ENCODE assay signal across 9 cellular contexts in the genomic region with DNA sequence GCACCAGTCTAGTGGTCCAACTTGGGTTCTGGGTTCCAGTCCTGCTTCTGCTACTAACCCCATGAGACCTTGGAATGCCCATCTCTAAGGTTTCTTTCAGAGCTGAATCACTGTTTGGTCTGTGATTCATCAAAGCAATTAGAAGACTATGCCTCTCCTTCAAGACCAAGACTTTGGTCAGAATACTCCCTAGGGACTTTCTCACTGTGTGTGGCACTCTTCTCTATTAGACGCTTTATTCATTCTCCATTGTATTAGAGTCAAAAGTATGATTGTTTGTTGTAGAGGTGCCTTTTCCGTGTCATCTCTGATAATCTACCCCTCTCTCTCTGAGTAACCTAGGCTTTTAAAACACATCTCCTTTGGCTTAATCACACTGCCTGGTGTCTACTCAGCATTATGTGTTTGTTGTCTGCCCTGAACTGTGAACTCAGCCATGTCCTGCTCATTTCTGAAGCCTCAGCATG.
DNase-seq lines count a peak whose midpoint lies in the region; ATAC-seq and TF ChIP-seq lines count a peak whose summit lies in the region.
"Had no signal": no experiment of that assay in that cellular context is flagged by ENCODE, and none has a peak within 500 bp of the region (broad histone marks: within the 10 kb centered on the region; RNA-seq: fewer than 3 reads in every experiment).

No MANE protein-coding gene starts in this region.

- WGBS in ovary, 3 donors = 90 to 97% (median 97%) methylated on average over 2 of the region's 2 CpGs

- H3K79me2 ChIP-seq in SU-DHL-6 (ENCODE audit: insufficient read depth, low read length) = peaks cover 8% of the 10 kb centered on the region; the same call in 1 of the 2 replicates

- peaks cover 35% of the 10 kb centered on the region for H3K4me1 Mint-ChIP-seq in activated T-cell treated with anti-CD3 and anti-CD28 coated beads, Interleukin-2, amount 50 U/mL, for 72 hours (ENCODE audit: low read depth)

- H3K9ac ChIP-seq in SU-DHL-6 (ENCODE audit: low read length) = peak overlapping the region; percentile 68

- H2AFZ ChIP-seq in SU-DHL-6 (ENCODE audit: low read depth, low read length, severe bottlenecking) = no peak overlapping the region

- peak overlapping the region; percentile 85 for H3K4me2 ChIP-seq in SU-DHL-6 (ENCODE audit: low read depth, low read length, poor library complexity, severe bottlenecking)

- no peaks in the 10 kb centered on the region for H4K20me1 ChIP-seq in SU-DHL-6 (ENCODE audit: low read depth, low read length)

- peaks cover 0 to 2% of the 10 kb centered on the region in 2 donors for H3K36me3 Mint-ChIP-seq in activated T-cell treated with anti-CD3 and anti-CD28 coated beads, Interleukin-2, amount 50 U/mL, for 72 hours (ENCODE audit: insufficient read depth in 2 of 2)

- no peak for TF ChIP-seq CTCF in SU-DHL-6 (IDR thresholded peaks at IDR 0.05; ENCODE audit: insufficient read depth, low read length, poor library complexity, severe bottlenecking)
- TF ChIP-seq CTCF in thoracic aorta (IDR thresholded peaks at IDR 0.05) = no peak
- TF ChIP-seq CTCF in ovary (IDR thresholded peaks at IDR 0.05) = no peak

- peak; percentile 80 to 83 for ATAC-seq in activated T-cell treated with anti-CD3 and anti-CD28 coated beads, Interleukin-2, amount 50 U/mL, for 72 hours (replicated peaks in 1 of 2)
- no peak for ATAC-seq in thoracic aorta (ENCODE audit: insufficient number of reproducible peaks, low FRiP score, low read depth)

- peak overlapping the region; percentile 99 for H3K27ac ChIP-seq in SU-DHL-6 (ENCODE audit: low read depth, low read length)
- H3K27ac ChIP-seq in thoracic aorta = peak overlapping the region; percentile 0 to 43
- no peak overlapping the region for H3K27ac ChIP-seq in ovary

- H3K4me3 ChIP-seq in SU-DHL-6 (ENCODE audit: insufficient read depth, low read length, poor library complexity, severe bottlenecking) (no peak overlapping the region), thoracic aorta (no peak overlapping the region), ovary (no peak overlapping the region)

- TF ChIP-seq EP300 in ovary (IDR thresholded peaks at IDR 0.05) = no peak

- no peaks in the 10 kb centered on the region for H3K9me3 ChIP-seq in SU-DHL-6 (ENCODE audit: insufficient read depth, low read length)
- no peaks in the 10 kb centered on the region for H3K9me3 ChIP-seq in thoracic aorta
- H3K9me3 ChIP-seq in ovary = no peaks in the 10 kb centered on the region

- H3K4me3 Mint-ChIP-seq in activated T-cell treated with anti-CD3 and anti-CD28 coated beads, Interleukin-2, amount 50 U/mL, for 72 hours = no peak overlapping the region

- no peak for TF ChIP-seq POLR2A in ovary (IDR thresholded peaks at IDR 0.05)

- H3K27ac Mint-ChIP-seq in activated T-cell treated with anti-CD3 and anti-CD28 coated beads, Interleukin-2, amount 50 U/mL, for 72 hours = no peak overlapping the region

- H3F3A ChIP-seq in SU-DHL-6 (ENCODE audit: insufficient read depth) = peaks cover 69% of the 10 kb centered on the region

- peaks cover 34 to 89% of the 10 kb centered on the region in 2 donors for H3K4me1 ChIP-seq in thoracic aorta (ENCODE audit: control insufficient read depth in 1 of 2, low read depth in 2 of 2)
- peaks cover 11% of the 10 kb centered on the region for H3K4me1 ChIP-seq in ovary (ENCODE audit: insufficient read depth)

- no peaks in the 10 kb centered on the region for H3K36me3 ChIP-seq in SU-DHL-6 (ENCODE audit: low read length)
- H3K36me3 ChIP-seq in thoracic aorta = no peaks in the 10 kb centered on the region
- H3K36me3 ChIP-seq in ovary = no peaks in the 10 kb centered on the region

- no peaks in the 10 kb centered on the region for H3K9me2 ChIP-seq in SU-DHL-6 (replicated peaks; ENCODE audit: insufficient read depth, low read length)

- H3K27me3 ChIP-seq in SU-DHL-6 (ENCODE audit: low read length) (no peaks in the 10 kb centered on the region), thoracic aorta (replicated peaks; ENCODE audit: insufficient read depth) (no peaks in the 10 kb centered on the region), ovary (no peaks in the 10 kb centered on the region)

- no peak for DNase-seq in activated T-cell treated with anti-CD3 and anti-CD28 coated beads, Interleukin-2, amount 50 U/mL, for 72 hours
- DNase-seq in activated T-cell treated with anti-CD3 and anti-CD28 coated beads for 4 hours = no peak
- DNase-seq in hepatic stellate cell (ENCODE audit: low spot score) = peak; percentile 48
- no peak for DNase-seq in thoracic aorta (ENCODE audit: low spot score)
- no peak for DNase-seq in T-helper 9 cell
- no peak for DNase-seq in ovary
- DNase-seq in stimulated activated CD4-positive, alpha-beta T cell treated with anti-CD3 and anti-CD28 coated beads, Interleukin-2, amount 100 ng/mL, for 48 hours = no peak
- DNase-seq: activated CD4-positive, alpha-beta T cell treated with anti-CD3 and anti-CD28 coated beads for 1 hour had no signal

- no peaks in the 10 kb centered on the region for H3K27me3 Mint-ChIP-seq in activated T-cell treated with anti-CD3 and anti-CD28 coated beads, Interleukin-2, amount 50 U/mL, for 72 hours (ENCODE audit: low read depth)

- H3K9me3 Mint-ChIP-seq in activated T-cell treated with anti-CD3 and anti-CD28 coated beads, Interleukin-2, amount 50 U/mL, for 72 hours = no peaks in the 10 kb centered on the region

- intact Hi-C loops in ovary (cut with DNase I) = no loop called here

Comparison
In these comparisons a context has a peak if more than half of its experiments do, and no peak if none do; other contexts are left out.
1. H3K27ac ChIP-seq: peak in SU-DHL-6 (single experiment) and thoracic aorta (2 of 2); none in ovary (0 of 2).